23 cellular contexts compared by ENCODE assay signal in the genomic region with DNA sequence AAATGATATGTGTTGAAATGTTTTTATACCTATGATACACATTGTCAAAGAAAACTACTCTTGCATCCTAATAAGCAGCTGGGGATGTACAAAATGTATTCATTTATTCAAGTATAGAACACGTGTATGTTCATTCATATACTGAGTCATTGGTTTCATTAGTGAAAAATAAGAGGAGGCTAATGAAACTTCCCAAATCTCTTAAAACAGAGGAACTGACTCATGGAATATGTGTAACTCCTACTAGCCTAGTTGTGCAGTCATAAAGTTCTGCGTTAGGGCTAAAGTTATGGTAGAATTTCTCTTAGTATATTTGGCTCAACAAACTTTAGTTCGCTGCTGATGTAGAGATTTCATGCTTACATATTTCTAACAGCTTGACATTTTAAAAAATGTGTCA.
"Had no signal": no experiment of that assay in that cellular context is flagged by ENCODE, and none has a peak within 500 bp of the region (broad histone marks: within the 10 kb centered on the region; RNA-seq: fewer than 3 reads in every experiment).

No MANE protein-coding gene starts in this region.

- H3K27ac Mint-ChIP-seq: activated CD4-positive, alpha-beta memory T cell treated with anti-CD3 and anti-CD28 coated beads for 36 hours; activated CD4-positive, alpha-beta T cell treated with anti-CD3 and anti-CD28 coated beads, Interleukin-2, amount 10 ng/mL, durations not matched to agents 24 days and 14 days; activated naive CD4-positive, alpha-beta T cell treated with anti-CD3 and anti-CD28 coated beads, Interleukin-2, amount 10 ng/mL, durations not matched to agents 7 days and 5 days; activated naive CD8-positive, alpha-beta T cell treated with anti-CD3 and anti-CD28 coated beads, Interleukin-2, amount 10 ng/mL, durations not matched to agents 7 days and 5 days; activated T-cell treated with anti-CD3 and anti-CD28 coated beads, Interleukin-2, amount 50 U/mL, for 24 hours; nephron had no signal

- DNase-seq: activated CD4-positive, alpha-beta memory T cell treated with anti-CD3 and anti-CD28 coated beads for 36 hours; activated CD4-positive, alpha-beta T cell treated with anti-CD3 and anti-CD28 coated beads, Interleukin-2, amount 10 ng/mL, durations not matched to agents 24 days and 14 days; activated CD4-positive, CD25-positive, alpha-beta regulatory T cell treated with anti-CD3 and anti-CD28 coated beads, Interleukin-2, amount 50 U/mL, for 72 hours; activated CD8-positive, alpha-beta memory T cell treated with anti-CD3 and anti-CD28 coated beads, Interleukin-2, amount 50 U/mL, for 48 hours; activated gamma-delta T cell; activated naive CD4-positive, alpha-beta T cell treated with anti-CD3 and anti-CD28 coated beads, Interleukin-2, amount 10 ng/mL, durations not matched to agents 7 days and 5 days; activated naive CD8-positive, alpha-beta T cell treated with anti-CD3 and anti-CD28 coated beads, Interleukin-2, amount 10 ng/mL, durations not matched to agents 7 days and 5 days; activated T-cell treated with anti-CD3 and anti-CD28 coated beads, Interleukin-2, amount 50 U/mL, for 24 hours; brain microvascular endothelial cell; caudate nucleus; kidney; left colon; mammary epithelial cell; right cardiac atrium; spleen; stimulated activated naive CD4-positive, alpha-beta T cell treated with Interleukin-2 at 50 U/mL for 16 hours; T1000 had no signal

- H3K79me2 ChIP-seq: hepatocyte had no signal

- FAIRE-seq: kidney had no signal

- ATAC-seq: esophagus mucosa, gastroesophageal sphincter, left colon, right cardiac atrium had no signal

- H3K4me1 Mint-ChIP-seq: activated CD4-positive, alpha-beta T cell treated with anti-CD3 and anti-CD28 coated beads, Interleukin-2, amount 10 ng/mL, durations not matched to agents 24 days and 14 days; activated naive CD4-positive, alpha-beta T cell treated with anti-CD3 and anti-CD28 coated beads, Interleukin-2, amount 10 ng/mL, durations not matched to agents 7 days and 5 days; activated naive CD8-positive, alpha-beta T cell treated with anti-CD3 and anti-CD28 coated beads, Interleukin-2, amount 10 ng/mL, durations not matched to agents 7 days and 5 days; nephron had no signal

- H3K27ac ChIP-seq: ascending aorta, brain microvascular endothelial cell, gastroesophageal sphincter, hepatocyte, spleen, tibial nerve had no signal

- H3K9me3 ChIP-seq: ascending aorta, gastroesophageal sphincter had no signal

- H3K9me3 Mint-ChIP-seq: activated CD4-positive, alpha-beta T cell treated with anti-CD3 and anti-CD28 coated beads, Interleukin-2, amount 10 ng/mL, durations not matched to agents 24 days and 14 days had no signal

- H3K4me2 ChIP-seq: hepatocyte had no signal

- H3K4me3 Mint-ChIP-seq: activated CD4-positive, alpha-beta memory T cell treated with anti-CD3 and anti-CD28 coated beads for 36 hours; activated CD4-positive, alpha-beta T cell treated with anti-CD3 and anti-CD28 coated beads, Interleukin-2, amount 10 ng/mL, durations not matched to agents 24 days and 14 days; activated naive CD4-positive, alpha-beta T cell treated with anti-CD3 and anti-CD28 coated beads, Interleukin-2, amount 10 ng/mL, durations not matched to agents 7 days and 5 days; activated naive CD8-positive, alpha-beta T cell treated with anti-CD3 and anti-CD28 coated beads, Interleukin-2, amount 10 ng/mL, durations not matched to agents 7 days and 5 days; activated T-cell treated with anti-CD3 and anti-CD28 coated beads, Interleukin-2, amount 50 U/mL, for 24 hours; nephron had no signal

- H3K4me3 ChIP-seq: ascending aorta, gastroesophageal sphincter, hepatocyte, spleen, tibial nerve had no signal

- H2AFZ ChIP-seq: hepatocyte had no signal

- H3K36me3 ChIP-seq: ascending aorta, brain microvascular endothelial cell, gastroesophageal sphincter, spleen, tibial nerve had no signal

- H3K27me3 Mint-ChIP-seq: activated CD4-positive, alpha-beta memory T cell treated with anti-CD3 and anti-CD28 coated beads for 36 hours; activated CD4-positive, alpha-beta T cell treated with anti-CD3 and anti-CD28 coated beads, Interleukin-2, amount 10 ng/mL, durations not matched to agents 24 days and 14 days; activated naive CD4-positive, alpha-beta T cell treated with anti-CD3 and anti-CD28 coated beads, Interleukin-2, amount 10 ng/mL, durations not matched to agents 7 days and 5 days; activated naive CD8-positive, alpha-beta T cell treated with anti-CD3 and anti-CD28 coated beads, Interleukin-2, amount 10 ng/mL, durations not matched to agents 7 days and 5 days; activated T-cell treated with anti-CD3 and anti-CD28 coated beads, Interleukin-2, amount 50 U/mL, for 24 hours had no signal

- H3K36me3 Mint-ChIP-seq: activated CD4-positive, alpha-beta memory T cell treated with anti-CD3 and anti-CD28 coated beads for 36 hours; activated naive CD4-positive, alpha-beta T cell treated with anti-CD3 and anti-CD28 coated beads, Interleukin-2, amount 10 ng/mL, durations not matched to agents 7 days and 5 days; activated naive CD8-positive, alpha-beta T cell treated with anti-CD3 and anti-CD28 coated beads, Interleukin-2, amount 10 ng/mL, durations not matched to agents 7 days and 5 days had no signal

- H3K27me3 ChIP-seq: ascending aorta, brain microvascular endothelial cell, gastroesophageal sphincter, hepatocyte, spleen, tibial nerve had no signal

- H3K4me1 ChIP-seq: ascending aorta, gastroesophageal sphincter, spleen, tibial nerve had no signal
